ENCODE assay signal across 8 cellular contexts in the genomic region with DNA sequence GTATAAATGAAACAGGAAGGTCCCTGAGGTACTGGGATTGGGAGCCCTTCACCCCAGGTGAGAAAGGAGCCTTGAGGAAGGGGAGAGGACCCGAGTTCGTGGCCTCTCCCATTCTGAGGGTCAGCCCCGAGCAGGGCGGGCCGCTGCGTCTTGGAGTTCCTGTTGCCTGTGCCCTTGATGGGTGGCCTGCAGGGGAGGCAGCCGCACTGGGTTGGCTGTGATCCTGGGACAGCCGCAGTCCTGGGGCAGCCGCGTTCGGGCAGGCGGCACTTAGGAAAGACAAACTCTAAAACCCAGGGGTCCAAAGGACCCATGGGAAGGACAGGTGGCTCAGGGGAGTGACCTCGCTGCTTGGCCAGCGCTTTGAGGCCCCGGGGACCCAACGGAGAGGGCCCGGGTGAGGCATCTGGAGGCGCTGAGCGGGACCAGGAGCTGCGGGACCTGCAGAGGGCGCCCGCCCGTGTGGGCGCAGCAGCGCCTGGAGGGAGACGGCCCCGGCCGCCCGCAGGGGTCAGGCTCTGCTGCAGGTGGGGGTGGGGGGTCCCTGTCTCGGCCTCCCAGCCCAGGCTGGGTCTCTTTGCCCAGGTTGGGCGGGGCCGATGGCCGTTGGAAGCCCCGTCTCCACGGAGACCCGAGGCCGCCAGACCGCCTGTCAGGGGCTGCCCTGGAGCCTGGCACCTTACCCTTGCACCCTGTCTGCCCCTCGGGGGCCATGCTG.
DNase-seq lines count a peak whose midpoint lies in the region; ATAC-seq and TF ChIP-seq lines count a peak whose summit lies in the region.

No MANE protein-coding gene starts in this region.

- peak overlapping the region; percentile 60 for H2AFZ ChIP-seq in ACC112 (ENCODE audit: low read length, unreplicated experiment)
- H2AFZ ChIP-seq in trophoblast cell (ENCODE audit: insufficient read depth, low read length, poor library complexity): peak overlapping the region; percentile 25

- H3K9me3 ChIP-seq in gastroesophageal sphincter (no peaks in the 10 kb centered on the region), trophoblast cell (ENCODE audit: insufficient read depth, low read depth, low read length) (peaks cover 7% of the 10 kb centered on the region), SJCRH30 (replicated peaks) (no peaks in the 10 kb centered on the region)

- no peak overlapping the region for H3K9ac ChIP-seq in trophoblast cell (ENCODE audit: low read length)

- peak overlapping the region; percentile 61; the same call in 1 of the 2 replicates for H3K4me3 ChIP-seq in ACC112 (ENCODE audit: low read depth, low read length)
- H3K4me3 ChIP-seq in gastroesophageal sphincter: peak overlapping the region; percentile 13 to 37
- peak overlapping the region; percentile 36 for H3K4me3 ChIP-seq in trophoblast cell (ENCODE audit: low read depth, low read length)
- no peak overlapping the region for H3K4me3 ChIP-seq in SJCRH30

- H4K8ac ChIP-seq in trophoblast cell (ENCODE audit: low read depth, low read length): peak overlapping the region; percentile 42

- peak overlapping the region; percentile 65 for H3K14ac ChIP-seq in trophoblast cell (ENCODE audit: low read length)

- H3K36me3 ChIP-seq in ACC112 (ENCODE audit: insufficient read depth, low read length): no peaks in the 10 kb centered on the region
- H3K36me3 ChIP-seq in gastroesophageal sphincter: no peaks in the 10 kb centered on the region
- H3K36me3 ChIP-seq in trophoblast cell (ENCODE audit: control insufficient read depth in 1 of 2, insufficient read depth in 2 of 2, low read length in 2 of 2): no peaks in the 10 kb centered on the region
- H3K36me3 ChIP-seq in SJCRH30: no peaks in the 10 kb centered on the region

- TF ChIP-seq CTCF in gastroesophageal sphincter (IDR thresholded peaks at IDR 0.05): peak in 3 of 4 experiments; percentile 38 to 60 (median 39)

- H3K27me3 ChIP-seq in ACC112 (ENCODE audit: insufficient read depth, low read length) (no peaks in the 10 kb centered on the region), gastroesophageal sphincter (peaks cover 24% of the 10 kb centered on the region), trophoblast cell (ENCODE audit: insufficient read depth, low read length) (no peaks in the 10 kb centered on the region), SJCRH30 (peaks cover 4% of the 10 kb centered on the region; the same call in 1 of the 2 replicates)

- no peaks in the 10 kb centered on the region for H3K79me1 ChIP-seq in trophoblast cell (ENCODE audit: low read length)

- H3K79me2 ChIP-seq in ACC112 (ENCODE audit: control insufficient read depth, insufficient read depth, low read length, unreplicated experiment): no peaks in the 10 kb centered on the region
- H3K79me2 ChIP-seq in trophoblast cell (ENCODE audit: control insufficient read depth, insufficient read depth, low read length, poor library complexity): peaks cover 2% of the 10 kb centered on the region

- H4K91ac ChIP-seq in trophoblast cell (ENCODE audit: low read depth, low read length): peak overlapping the region; percentile 25

- H3K27ac ChIP-seq in ACC112 (ENCODE audit: low read depth, low read length) (no peak overlapping the region), gastroesophageal sphincter (no peak overlapping the region), trophoblast cell (ENCODE audit: low read depth, low read length) (no peak overlapping the region), SJCRH30 (no peak overlapping the region)

- WGBS in gastroesophageal sphincter (ENCODE audit: low coverage in 1 of 2), 2 donors: 39% methylated on average over 6 of the region's 39 CpGs; no CpG with 5 or more reads in 1 of the 2 donors
- WGBS in trophoblast cell (ENCODE audit: extremely low coverage, insufficient coverage, insufficient read length): no CpG with 5 or more reads among the region's 39 CpGs

- H3K4ac ChIP-seq in trophoblast cell (ENCODE audit: low read depth, low read length): no peak overlapping the region

- DNase-seq in HK-2 (ENCODE audit: unreplicated experiment): peak; percentile 45
- peak; percentile 3 for DNase-seq in activated T-cell treated with anti-CD3 and anti-CD28 coated beads for 4 hours
- peak; percentile 33 to 62 for DNase-seq in trophoblast cell
- no peak for DNase-seq in NCI-H524 treated with DMSO at 0.1 percent for 48 hours (lab: John Stamatoyannopoulos, UW)
- DNase-seq in SJCRH30: no peak

- H2BK120ac ChIP-seq in trophoblast cell (ENCODE audit: insufficient read depth, low read length, poor library complexity): peak overlapping the region; percentile 27

- TF ChIP-seq POLR2A in gastroesophageal sphincter (IDR thresholded peaks at IDR 0.05): no peak

- peak overlapping the region; percentile 29 for H2BK12ac ChIP-seq in trophoblast cell (ENCODE audit: low read length)

- H3K4me1 ChIP-seq in ACC112 (ENCODE audit: control insufficient read depth, insufficient read depth, low read length, unreplicated experiment) (peaks cover 7% of the 10 kb centered on the region), gastroesophageal sphincter (peaks cover 0 to 20% (median 8%) of the 10 kb centered on the region in 3 donors), trophoblast cell (ENCODE audit: control insufficient read depth in 1 of 2, insufficient read depth in 2 of 2, low read length in 2 of 2) (peaks cover 16 to 18% of the 10 kb centered on the region in 2 experiments), SJCRH30 (no peaks in the 10 kb centered on the region)

- H4K12ac ChIP-seq in trophoblast cell (ENCODE audit: low read depth, low read length): no peak overlapping the region

- no peak overlapping the region for H2BK5ac ChIP-seq in trophoblast cell (ENCODE audit: low read depth, low read length, poor library complexity)

- ATAC-seq in gastroesophageal sphincter (peak; percentile 79), GM21360 (IDR thresholded peaks at IDR 0.05; ENCODE audit: unreplicated experiment) (no peak)

- no peak overlapping the region for H3K23ac ChIP-seq in trophoblast cell (ENCODE audit: low read length)

- no peak for TF ChIP-seq EP300 in gastroesophageal sphincter (IDR thresholded peaks at IDR 0.05)

- peak overlapping the region; percentile 69 for H3K18ac ChIP-seq in trophoblast cell (ENCODE audit: low read length)

- H3K4me2 ChIP-seq in trophoblast cell (ENCODE audit: low read length): peak overlapping the region; percentile 63

- no peak overlapping the region for H2AK5ac ChIP-seq in trophoblast cell (ENCODE audit: low read length)

Comparison
In these comparisons a context has a peak if more than half of its experiments do, and no peak if none do; other contexts are left out.
1. DNase-seq: peak in HK-2 (single experiment), activated T-cell treated with anti-CD3 and anti-CD28 coated beads for 4 hours (single experiment) and trophoblast cell (2 of 2); none in NCI-H524 treated with DMSO at 0.1 percent for 48 hours (single experiment) and SJCRH30 (0 of 2).